In genomic region chr9:120891255-120891954, GRCh38 we compare ENCODE assay signal across 10 cellular contexts. TPM values are rescaled to one million over a fixed set of nuclear protein-coding genes. Genes with fewer than 3 reads are reported as not detected.
DNase-seq lines count a peak whose midpoint lies in the region; ATAC-seq, FAIRE-seq and TF ChIP-seq lines count a peak whose summit lies in the region.
"Had no signal": no experiment of that assay in that cellular context is flagged by ENCODE, and none has a peak within 500 bp of the region (broad histone marks: within the 10 kb centered on the region; RNA-seq: fewer than 3 reads in every experiment).

No MANE protein-coding gene starts in this region.

- H3K4me1 ChIP-seq in K562 (replicated peaks in 1 of 2; ENCODE audit: control insufficient read depth in 2 of 2, insufficient read depth in 2 of 2, low read length in 2 of 2), result peaks cover 27 to 44% of the 10 kb centered on the region in 2 experiments

- FAIRE-seq in GM12892 (lab: Jason Lieb, UNC) (peak; percentile 24), K562 (lab: Jason Lieb, UNC) (no peak)

- no peak overlapping the region; the same call in 2 of the 3 replicates for H3K27ac ChIP-seq in K562 (ENCODE audit: extremely low read depth, low read depth, low read length)

- in situ Hi-C loops in K562 (cut with MboI), result no loop called here

- no peak overlapping the region for H3K4me3 ChIP-seq in K562

- H2AFZ ChIP-seq in K562 (ENCODE audit: low read depth, low read length), result peak overlapping the region; percentile 34

- no TSS peak for BruUV-seq in K562 (replicated peaks; lab: Mats Ljungman, UMichigan)

- CTCF ChIA-PET in K562 (lab: Yijun Ruan, JAX; ENCODE audit: low intra/inter-chr PET ratio), result no interaction called here

- TF ChIP-seq POLR2A in GM12892 (IDR thresholded peaks at IDR 0.05; ENCODE audit: low read depth, low read length) (no peak), K562 (conservative IDR thresholded peaks at IDR 0.05) (no peak)

- ATAC-seq in K562, result peak; percentile 52
- ATAC-seq in GM18873 (IDR thresholded peaks at IDR 0.05; ENCODE audit: low FRiP score, unreplicated experiment), result no peak
- ATAC-seq in HG02678 (IDR thresholded peaks at IDR 0.05; ENCODE audit: unreplicated experiment), result no peak

- no peaks in the 10 kb centered on the region for H3K9me3 ChIP-seq in K562 (replicated peaks; ENCODE audit: control insufficient read depth, insufficient read depth, low read depth, low read length)

- H3K79me2 ChIP-seq in K562 (ENCODE audit: control insufficient read depth, insufficient read depth, low read length), result no peaks in the 10 kb centered on the region

- H3K36me3 ChIP-seq in K562 (ENCODE audit: control insufficient read depth, insufficient read depth, low read length), result no peaks in the 10 kb centered on the region

- H3K9me1 ChIP-seq in K562 (ENCODE audit: control insufficient read depth, insufficient read depth, low read length), result no peaks in the 10 kb centered on the region

- POLR2A ChIA-PET in K562 (lab: Yijun Ruan, JAX), result interaction anchor here (3.2 to 22.9 kb wide), 4 partner anchors 8 to 47 kb away, joined by 11 to 464 read pairs (median 55); partner anchors contain the start of gene PHF19

- no peaks in the 10 kb centered on the region for H4K20me1 ChIP-seq in K562 (replicated peaks; ENCODE audit: control insufficient read depth, insufficient read depth, low read length)

- intact Hi-C loops in K562 (cut with micrococcal nuclease), result loop anchor here (1.0 kb wide), 1 partner anchor 10 kb away; no protein-coding TSS in a partner anchor

- H3K9ac ChIP-seq in K562 (ENCODE audit: insufficient read depth in 1 of 2, low read depth in 2 of 2, low read length in 2 of 2), result peak overlapping the region in 1 of 2 experiments; percentile 5; a peak in 1 of 4 replicates

- no peak for TF ChIP-seq CTCF in K562 (IDR thresholded peaks at IDR 0.05 in 2 of 3, conservative IDR thresholded peaks at IDR 0.05 in 1 of 3; ENCODE audit: insufficient read depth in 2 of 3, low read depth in 1 of 3, low read length in 3 of 3)

- H3K4me2 ChIP-seq in K562 (ENCODE audit: insufficient read depth, low read length), result no peak overlapping the region

- TF ChIP-seq EP300 in K562 (IDR thresholded peaks at IDR 0.05; ENCODE audit: low read length), result no peak

- 41% methylated on average over 11 of the region's 11 CpGs for WGBS in K562 (ENCODE audit: insufficient coverage, low coverage, missing lambda C conversion rate)

- DNase-seq in GM12892 (ENCODE audit: insufficient read length) (no peak), K562 (ENCODE audit: extremely low read depth in 1 of 4, low spot score in 3 of 4) (peak; percentile 65 to 75 (median 68)), NCI-H748 treated with DMSO at 0.1 percent for 48 hours (lab: John Stamatoyannopoulos, UW) (no peak), Ammon's horn (ENCODE audit: low spot score) (no peak)
- DNase-seq in activated CD4-positive, CD25-positive, alpha-beta regulatory T cell (lab: John Stamatoyannopoulos, UW), result peak in 3 of 4 experiments; percentile 45 to 58 (median 49)
- DNase-seq in stimulated activated CD8-positive, alpha-beta memory T cell treated with anti-CD3 and anti-CD28 coated beads, Interleukin-2, amount 100 ng/mL, for 48 hours (ENCODE audit: low read depth in 2 of 2), result peak; percentile 52 to 54
- DNase-seq: DMS53, NCI-H2081 treated with DMSO at 0.1 percent for 48 hours had no signal

- TF ChIP-seq RAD21 in K562 (CRISPR knock-in tag; conservative IDR thresholded peaks at IDR 0.05 in 1 of 2, IDR thresholded peaks at IDR 0.05 in 1 of 2), result no peak

- no peaks in the 10 kb centered on the region for H3K27me3 ChIP-seq in K562 (ENCODE audit: control insufficient read depth in 2 of 2, insufficient read depth in 2 of 2, low read length in 2 of 2)

TF ChIP-seq in K562, 482 proteins besides CTCF, POLR2A, EP300 and RAD21 (continues in another document):
- TF ChIP-seq SUPT5H (IDR thresholded peaks at IDR 0.05) (no peak), ZC3H8 (IDR thresholded peaks at IDR 0.05) (no peak), SMARCC2 (IDR thresholded peaks at IDR 0.05; ENCODE audit: low read depth) (no peak), RBM34 (IDR thresholded peaks at IDR 0.05; ENCODE audit: borderline replicate concordance, insufficient read depth, low read length) (no peak), RBM39 (optimal IDR thresholded peaks at IDR 0.05; ENCODE audit: low read depth, low read length) (no peak), JUND (IDR thresholded peaks at IDR 0.05; ENCODE audit: borderline replicate concordance, low read depth, low read length) (0 out of 2 replicates have a peak, but pooled peaks have one; percentile 20), JUND (tag; IDR thresholded peaks at IDR 0.05; ENCODE audit: borderline replicate concordance, low read depth, low read length) (no peak), RCOR1 (IDR thresholded peaks at IDR 0.05; ENCODE audit: borderline replicate concordance in 1 of 2, low read depth in 2 of 2, low read length in 2 of 2) (peak in 1 of 2 experiments; percentile 7; a peak in 1 of 4 replicates)

RNA-seq across cellular contexts. Expression of gene PHF19, which starts 14.4 kb away (rescaled TPM):
- 70.4 TPM for polyA plus RNA-seq in GM12892 (2012; ENCODE audit: missing spikeins)
- 622 and 1,187 TPM in 2 replicates for total RNA-seq in K562 (2011; cell fraction: chromatin; rRNA removed; ENCODE audit: low replicate concordance)
- total RNA-seq in K562 (2011; cell fraction: nucleolus; rRNA removed), result 570 and 625 TPM in 2 replicates
- total RNA-seq in K562 (2011; cell fraction: nucleoplasm; rRNA removed), result 592 and 663 TPM in 2 replicates
- total RNA-seq in K562 (2014; rRNA removed) (255 and 312 TPM in 2 replicates), K562 (2014; rRNA removed; fragmentation: Illumina TruSeq; extraction: Trizol) (191 and 211 TPM in 2 replicates), K562 (2015; rRNA removed; fragmentation: Illumina TruSeq; extraction: Trizol) (240 and 241 TPM in 2 replicates), K562 (2021) (372 and 373 TPM in 2 replicates)
- polyA plus RNA-seq in K562 (2011; rRNA removed) (403 and 414 TPM in 2 replicates), K562 (2014; fragmentation: Illumina TruSeq; extraction: Trizol) (292 and 365 TPM in 2 replicates), K562 (2014; fragmentation: Nextera tagmentation; extraction: Ambion mirVana) (100 to 1,000 TPM in 1 of 2 experiments, 10 to 100 TPM in 1; 95.8 to 140 TPM), K562 (2014; rRNA removed) (312 TPM in 2 replicates)
- polyA plus RNA-seq in K562 (2011; cell fraction: cytosol; rRNA removed), result 475 and 721 TPM in 2 replicates
- polyA plus RNA-seq in K562 (2011; cell fraction: nucleus; rRNA removed), result 1,109 and 1,436 TPM in 2 replicates
- polyA plus RNA-seq in K562 (2012), result 275 and 342 TPM in 2 replicates
- 333 and 440 TPM in 2 replicates for polyA minus RNA-seq in K562 (2011; rRNA and poly(A)+ RNA removed)
- polyA minus RNA-seq in K562 (2011; cell fraction: cytosol; rRNA and poly(A)+ RNA removed), result 286 and 300 TPM in 2 replicates
- 297 and 330 TPM in 2 replicates for polyA minus RNA-seq in K562 (2011; cell fraction: nucleus; rRNA and poly(A)+ RNA removed)

RNA-seq across cellular contexts. Expression of gene TRAF1, which starts 35.2 kb away (rescaled TPM):
- 116 TPM for polyA plus RNA-seq in GM12892 (2012; ENCODE audit: missing spikeins)
- total RNA-seq in K562 (2011; cell fraction: chromatin; rRNA removed; ENCODE audit: low replicate concordance), result 2.6 and 5.9 TPM in 2 replicates
- 3.0 and 4.3 TPM in 2 replicates for total RNA-seq in K562 (2011; cell fraction: nucleolus; rRNA removed)
- total RNA-seq in K562 (2011; cell fraction: nucleoplasm; rRNA removed), result 2.1 and 2.3 TPM in 2 replicates
- total RNA-seq in K562 (2014; rRNA removed) (not detected in 2 replicates), K562 (2014; rRNA removed; fragmentation: Illumina TruSeq; extraction: Trizol) (0.04 TPM in 1 of 2 replicates, not detected in the other), K562 (2015; rRNA removed; fragmentation: Illumina TruSeq; extraction: Trizol) (0.04 TPM in 1 of 2 replicates, not detected in the other), K562 (2021) (0.38 and 0.47 TPM in 2 replicates)
- polyA plus RNA-seq in K562 (2011; rRNA removed) (0.37 and 1.1 TPM in 2 replicates), K562 (2014; fragmentation: Illumina TruSeq; extraction: Trizol) (0.06 and 0.12 TPM in 2 replicates), K562 (2014; fragmentation: Nextera tagmentation; extraction: Ambion mirVana) (under 1 TPM in 1 of 2 experiments, not detected in 1; 0.01 TPM), K562 (2014; rRNA removed) (0.01 and 0.03 TPM in 2 replicates)
- polyA plus RNA-seq in K562 (2011; cell fraction: cytosol; rRNA removed), result 0.29 and 1.3 TPM in 2 replicates
- polyA plus RNA-seq in K562 (2011; cell fraction: nucleus; rRNA removed), result 0.18 and 1.4 TPM in 2 replicates
- 0.13 and 0.18 TPM in 2 replicates for polyA plus RNA-seq in K562 (2012)
- 1.3 and 3.1 TPM in 2 replicates for polyA minus RNA-seq in K562 (2011; rRNA and poly(A)+ RNA removed)
- 0.76 TPM in 1 of 2 replicates, not detected in the other for polyA minus RNA-seq in K562 (2011; cell fraction: cytosol; rRNA and poly(A)+ RNA removed)
- 0.89 and 2.3 TPM in 2 replicates for polyA minus RNA-seq in K562 (2011; cell fraction: nucleus; rRNA and poly(A)+ RNA removed)

RNA-seq across cellular contexts. Expression of gene PSMD5, which starts 48.7 kb away (rescaled TPM):
- polyA plus RNA-seq in GM12892 (2012; ENCODE audit: missing spikeins), result 21.9 TPM
- total RNA-seq in K562 (2011; cell fraction: chromatin; rRNA removed; ENCODE audit: low replicate concordance), result 59.3 and 197 TPM in 2 replicates
- 30.2 and 45.4 TPM in 2 replicates for total RNA-seq in K562 (2011; cell fraction: nucleolus; rRNA removed)
- 90.6 and 121 TPM in 2 replicates for total RNA-seq in K562 (2011; cell fraction: nucleoplasm; rRNA removed)
- total RNA-seq in K562 (2014; rRNA removed) (51.0 and 55.3 TPM in 2 replicates), K562 (2014; rRNA removed; fragmentation: Illumina TruSeq; extraction: Trizol) (76.3 and 83.0 TPM in 2 replicates), K562 (2015; rRNA removed; fragmentation: Illumina TruSeq; extraction: Trizol) (65.1 and 72.5 TPM in 2 replicates), K562 (2021) (136 and 148 TPM in 2 replicates)
- polyA plus RNA-seq in K562 (2011; rRNA removed) (107 and 148 TPM in 2 replicates), K562 (2014; fragmentation: Illumina TruSeq; extraction: Trizol) (90.1 and 114 TPM in 2 replicates), K562 (2014; fragmentation: Nextera tagmentation; extraction: Ambion mirVana) (10 to 100 TPM; 46.4 to 60.9 TPM), K562 (2014; rRNA removed) (89.4 and 95.6 TPM in 2 replicates)
- 39.0 and 70.9 TPM in 2 replicates for polyA plus RNA-seq in K562 (2011; cell fraction: cytosol; rRNA removed)
- polyA plus RNA-seq in K562 (2011; cell fraction: nucleus; rRNA removed), result 34.5 and 37.0 TPM in 2 replicates
- polyA plus RNA-seq in K562 (2012), result 54.7 and 61.5 TPM in 2 replicates
- polyA minus RNA-seq in K562 (2011; rRNA and poly(A)+ RNA removed), result 115 and 116 TPM in 2 replicates
- 48.7 and 58.2 TPM in 2 replicates for polyA minus RNA-seq in K562 (2011; cell fraction: cytosol; rRNA and poly(A)+ RNA removed)
- 28.4 and 53.9 TPM in 2 replicates for polyA minus RNA-seq in K562 (2011; cell fraction: nucleus; rRNA and poly(A)+ RNA removed)

Comparison
In these comparisons a context has a peak if more than half of its experiments do, and no peak if none do; other contexts are left out.
1. DNase-seq: peak in activated CD4-positive, CD25-positive, alpha-beta regulatory T cell (3 of 4), K562 (4 of 4) and stimulated activated CD8-positive, alpha-beta memory T cell treated with anti-CD3 and anti-CD28 coated beads, Interleukin-2, amount 100 ng/mL, for 48 hours (2 of 2); none in GM12892 (single experiment), NCI-H748 treated with DMSO at 0.1 percent for 48 hours (single experiment) and Ammon's horn (single experiment).